Comparison of ENCODE assay signal across 9 cellular contexts in the genomic region with DNA sequence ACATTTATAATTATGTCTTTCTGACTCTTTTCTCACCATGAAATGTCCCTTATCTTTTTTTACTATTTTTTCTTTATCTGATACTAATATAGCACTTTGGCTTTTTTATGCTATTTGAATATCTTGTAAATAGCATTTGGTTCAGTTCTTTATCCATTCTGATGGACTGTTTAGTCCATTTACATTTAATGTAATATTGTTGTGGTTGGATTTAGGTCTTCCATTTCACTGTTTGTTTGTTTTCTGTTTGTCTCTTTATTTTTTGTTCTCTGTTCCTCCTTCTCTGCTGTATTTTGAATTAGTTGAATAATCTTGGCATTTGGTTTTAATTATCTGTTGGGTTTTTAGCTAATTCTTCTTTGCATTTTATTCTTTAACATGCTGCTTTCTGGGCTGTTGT.
"Had no signal": no experiment of that assay in that cellular context is flagged by ENCODE, and none has a peak within 500 bp of the region (broad histone marks: within the 10 kb centered on the region; RNA-seq: fewer than 3 reads in every experiment).

No MANE protein-coding gene starts in this region.

- DNase-seq: H9, HFFc6 had no signal

- H3K4me3 ChIP-seq: GM23338 had no signal

- H3K4me3 Mint-ChIP-seq: GM23338, H9, HFFc6, IgD-negative memory B cell had no signal

- H2AFZ ChIP-seq: GM23338 had no signal

- H3K27ac Mint-ChIP-seq: GM23338, H9, HFFc6, IgD-negative memory B cell had no signal

- H3K9me3 Mint-ChIP-seq: HFFc6 had no signal

- H3K4me2 ChIP-seq: GM23338 had no signal

- H3K27me3 Mint-ChIP-seq: IgD-negative memory B cell had no signal

- H3K27ac ChIP-seq: HL-60 had no signal

- FAIRE-seq: H1, H54, HepG2 had no signal

- ATAC-seq: GM23338, HCT116, HepG2 had no signal
